13 cellular contexts compared by ENCODE assay signal in the genomic region with DNA sequence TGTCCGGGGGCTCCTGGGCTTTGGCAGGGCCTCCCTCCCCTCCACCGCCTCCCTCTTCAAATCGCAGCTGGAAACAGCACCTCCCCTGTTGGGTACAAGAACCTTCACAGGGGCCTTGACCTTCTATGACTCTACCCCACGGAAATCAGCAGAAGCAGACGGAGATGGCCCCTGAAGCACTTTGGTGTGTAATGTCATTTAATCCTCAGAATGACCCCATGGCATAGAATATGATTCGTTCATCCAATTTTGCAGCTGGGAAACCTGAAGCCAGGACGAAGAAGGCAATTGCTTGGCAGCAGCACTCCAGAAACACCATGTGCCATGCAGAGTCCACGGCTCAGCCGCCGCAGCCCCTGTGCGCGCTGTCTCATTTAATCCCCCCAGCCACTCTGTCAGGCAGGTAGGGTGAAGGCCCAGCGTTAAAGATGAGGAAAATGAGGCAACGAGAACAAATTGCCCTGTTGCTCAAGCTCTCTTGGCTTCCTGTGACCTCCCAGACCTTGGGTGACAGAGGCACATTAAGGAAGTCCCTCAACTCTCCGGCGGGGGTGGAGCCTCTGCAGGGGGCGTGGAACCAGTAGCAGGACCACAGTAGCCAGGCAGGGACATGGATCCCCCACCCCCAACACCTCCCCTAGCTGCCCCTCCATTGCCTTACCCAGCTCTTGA. TPM values are rescaled to one million over a fixed set of nuclear protein-coding genes. Genes with fewer than 3 reads are reported as not detected.
DNase-seq lines count a peak whose midpoint lies in the region; ATAC-seq and TF ChIP-seq lines count a peak whose summit lies in the region.
"Had no signal": no experiment of that assay in that cellular context is flagged by ENCODE, and none has a peak within 500 bp of the region (broad histone marks: within the 10 kb centered on the region; RNA-seq: fewer than 3 reads in every experiment).

No MANE protein-coding gene starts in this region.

- ATAC-seq in left colon (no peak), GM18517 (IDR thresholded peaks at IDR 0.05; ENCODE audit: unreplicated experiment) (no peak)

- H3K4me1 ChIP-seq in spleen, result peaks cover 20 to 91% (median 48%) of the 10 kb centered on the region in 6 donors

- no peaks in the 10 kb centered on the region for H3K36me3 Mint-ChIP-seq in activated CD4-positive, alpha-beta T cell treated with anti-CD3 and anti-CD28 coated beads, Interleukin-2, amount 10 ng/mL, durations not matched to agents 24 days and 14 days (ENCODE audit: low read depth)
- H3K36me3 Mint-ChIP-seq: naive thymus-derived CD8-positive, alpha-beta T cell had no signal

- H3K36me3 ChIP-seq in spleen, result no peaks in the 10 kb centered on the region
- H3K36me3 ChIP-seq: suprapubic skin had no signal

- no peak overlapping the region for H3K27ac Mint-ChIP-seq in activated CD4-positive, alpha-beta T cell treated with anti-CD3 and anti-CD28 coated beads, Interleukin-2, amount 10 ng/mL, durations not matched to agents 24 days and 14 days

- intact Hi-C loops in left colon (cut with DNase I, micrococcal nuclease), result loop anchor here in 1 of 2 donors (5.0 kb wide), 1 partner anchor 129 kb away; no protein-coding TSS in a partner anchor
- intact Hi-C loops in spleen (cut with DNase I; ENCODE audit: low total_unique reads), result loop anchor here (5.0 kb wide), 1 partner anchor 129 kb away; no protein-coding TSS in a partner anchor
- intact Hi-C loops in activated CD4-positive, alpha-beta T cell treated with anti-CD3 and anti-CD28 coated beads, Interleukin-2, amount 10 ng/mL, durations not matched to agents 24 days and 14 days (cut with micrococcal nuclease), result loop anchor here (5.0 kb wide), 1 partner anchor 144 kb away; no protein-coding TSS in a partner anchor

- H3K27ac ChIP-seq in spleen, result peak overlapping the region in 7 of 8 donors; percentile 44 to 82 (median 73)
- H3K27ac ChIP-seq: 22Rv1, coronary artery, suprapubic skin had no signal

- TF ChIP-seq CTCF in spleen (IDR thresholded peaks at IDR 0.05 in 8 of 11, conservative IDR thresholded peaks at IDR 0.05 in 3 of 11), result peak in 1 of 11 experiments; percentile 2

- H3K9me3 ChIP-seq in spleen, result no peaks in the 10 kb centered on the region
- H3K9me3 ChIP-seq: suprapubic skin had no signal

- WGBS in spleen, 5 donors, result 43 to 56% (median 52%) methylated on average over 13 to 17 of the region's 17 CpGs

- TF ChIP-seq POLR2A in spleen (IDR thresholded peaks at IDR 0.05), result no peak

- peaks cover 11% of the 10 kb centered on the region for H3K4me1 Mint-ChIP-seq in activated CD4-positive, alpha-beta T cell treated with anti-CD3 and anti-CD28 coated beads, Interleukin-2, amount 10 ng/mL, durations not matched to agents 24 days and 14 days

- H3K4me3 Mint-ChIP-seq in activated CD4-positive, alpha-beta T cell treated with anti-CD3 and anti-CD28 coated beads, Interleukin-2, amount 10 ng/mL, durations not matched to agents 24 days and 14 days, result no peak overlapping the region

- H3K4me3 ChIP-seq in spleen, result peak overlapping the region in 1 of 8 donors; percentile 42
- H3K4me3 ChIP-seq: coronary artery, suprapubic skin had no signal

- no peaks in the 10 kb centered on the region for H3K9me3 Mint-ChIP-seq in activated CD4-positive, alpha-beta T cell treated with anti-CD3 and anti-CD28 coated beads, Interleukin-2, amount 10 ng/mL, durations not matched to agents 24 days and 14 days
- H3K9me3 Mint-ChIP-seq: naive thymus-derived CD8-positive, alpha-beta T cell had no signal

- no peaks in the 10 kb centered on the region for H3K27me3 ChIP-seq in spleen (replicated peaks in 1 of 7)
- H3K27me3 ChIP-seq: suprapubic skin had no signal

- DNase-seq in DMS53 (lab: John Stamatoyannopoulos, UW) (peak; percentile 37), DMS53 treated with DMSO at 0.1 percent for 48 hours (lab: John Stamatoyannopoulos, UW; ENCODE audit: unreplicated experiment) (no peak), SKM-1 (lab: John Stamatoyannopoulos, UW; ENCODE audit: unreplicated experiment) (peak; percentile 86), left colon (peak; percentile 46 to 48), spleen (peak; percentile 90), DMS 273 (lab: John Stamatoyannopoulos, UW; ENCODE audit: unreplicated experiment) (no peak)
- no peak for DNase-seq in activated CD4-positive, alpha-beta T cell treated with anti-CD3 and anti-CD28 coated beads, Interleukin-2, amount 10 ng/mL, durations not matched to agents 24 days and 14 days
- DNase-seq: NCI-H524 treated with DMSO at 0.1 percent for 48 hours had no signal

- peaks cover 10% of the 10 kb centered on the region for H3K27me3 Mint-ChIP-seq in activated CD4-positive, alpha-beta T cell treated with anti-CD3 and anti-CD28 coated beads, Interleukin-2, amount 10 ng/mL, durations not matched to agents 24 days and 14 days

RNA-seq across cellular contexts. Expression of a gene that starts 25.8 kb away (rescaled TPM):
- total RNA-seq in left colon (10 to 100 TPM; 10.7 to 49.1 TPM), spleen (100 to 1,000 TPM; 473 to 747 (median 586) TPM)
- polyA plus RNA-seq in spleen, result 100 to 1,000 TPM; 419 to 691 (median 502) TPM
- total RNA-seq in activated CD4-positive, alpha-beta T cell treated with anti-CD3 and anti-CD28 coated beads, Interleukin-2, amount 10 ng/mL, durations not matched to agents 24 days and 14 days, result 178 and 179 TPM in 2 replicates

RNA-seq across cellular contexts. Expression of a gene that starts 60.0 kb away (rescaled TPM):
- total RNA-seq in left colon (not detected), spleen (1 to 10 TPM in 1 of 7 donors, under 1 TPM in 5, not detected in 1; 0.30 to 1.1 (median 0.69) TPM)
- polyA plus RNA-seq in spleen, result under 1 TPM; 0.04 to 0.08 (median 0.06) TPM
- 0.50 and 0.54 TPM in 2 replicates for total RNA-seq in activated CD4-positive, alpha-beta T cell treated with anti-CD3 and anti-CD28 coated beads, Interleukin-2, amount 10 ng/mL, durations not matched to agents 24 days and 14 days

Comparison
In these comparisons a context has a peak if more than half of its experiments do, and no peak if none do; other contexts are left out.
1. DNase-seq: peak in DMS53 (single experiment), SKM-1 (single experiment), left colon (2 of 2) and spleen (single experiment); none in DMS53 treated with DMSO at 0.1 percent for 48 hours (single experiment), activated CD4-positive, alpha-beta T cell treated with anti-CD3 and anti-CD28 coated beads, Interleukin-2, amount 10 ng/mL, durations not matched to agents 24 days and 14 days (single experiment) and DMS 273 (single experiment).